19 cellular contexts compared by ENCODE assay signal in the genomic region with DNA sequence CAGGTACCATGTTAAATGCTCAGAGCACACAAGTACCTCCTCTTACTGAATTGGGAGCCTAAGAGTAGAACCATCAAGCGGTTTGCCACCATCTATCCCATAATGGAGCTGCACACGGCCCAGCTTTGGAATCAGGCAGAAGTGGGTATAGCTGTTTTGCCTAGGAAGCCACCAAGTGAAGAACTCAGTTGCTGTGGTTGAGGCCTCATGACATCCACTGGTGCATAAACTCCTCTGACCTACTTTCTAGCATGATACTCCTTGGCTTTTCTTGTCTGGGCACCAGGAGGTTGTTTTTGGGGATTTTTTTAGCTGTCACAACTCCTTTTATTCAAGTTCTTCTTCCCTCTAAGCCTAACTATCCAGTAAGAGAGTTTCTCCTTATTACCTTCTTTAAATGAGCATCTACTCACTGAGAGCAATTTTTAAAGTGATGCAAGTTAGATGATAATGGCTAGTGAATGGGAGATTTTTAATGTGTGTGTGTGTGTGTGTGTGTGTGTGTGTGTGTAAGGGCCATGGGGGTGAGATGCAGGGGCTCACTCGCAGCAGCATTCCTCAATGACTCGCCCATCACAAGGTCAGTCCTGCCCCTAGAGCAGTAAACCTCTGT.
"Had no signal": no experiment of that assay in that cellular context is flagged by ENCODE, and none has a peak within 500 bp of the region (broad histone marks: within the 10 kb centered on the region; RNA-seq: fewer than 3 reads in every experiment).

No MANE protein-coding gene starts in this region.

- H3K9me3 ChIP-seq: heart left ventricle, neutrophil, psoas muscle, right lobe of liver, stomach, thoracic aorta had no signal

- H3K27me3 ChIP-seq: dorsolateral prefrontal cortex, heart left ventricle, neutrophil, right lobe of liver, stomach had no signal

- FAIRE-seq: endometrium had no signal

- ATAC-seq: esophagus mucosa; heart left ventricle; naive thymus-derived CD4-positive, alpha-beta T cell; psoas muscle; right lobe of liver had no signal

- H3K27me3 Mint-ChIP-seq: naive thymus-derived CD4-positive, alpha-beta T cell had no signal

- H3K36me3 ChIP-seq: heart left ventricle, neutrophil, right lobe of liver, stomach, thoracic aorta had no signal

- H3K4me3 ChIP-seq: dorsolateral prefrontal cortex, heart left ventricle, psoas muscle, right lobe of liver, stomach, thoracic aorta had no signal

- H3K4me3 Mint-ChIP-seq: naive thymus-derived CD4-positive, alpha-beta T cell had no signal

- H3K27ac ChIP-seq: dorsolateral prefrontal cortex, heart left ventricle, neutrophil, psoas muscle, right lobe of liver, stomach, thoracic aorta had no signal

- DNase-seq: cortex of kidney; dorsolateral prefrontal cortex; effector CD8-positive, alpha-beta T cell; heart left ventricle; hippocampal formation; kidney glomerular epithelial cell; naive thymus-derived CD4-positive, alpha-beta T cell; psoas muscle; retina; right lobe of liver; stimulated activated CD4-positive, alpha-beta T cell treated with anti-CD3 and anti-CD28 coated beads, Interleukin-4, amount 100 ng/mL, for 1 hour; stimulated activated naive CD4-positive, alpha-beta T cell; stomach; substantia nigra; trophoblast cell had no signal

- H3K4me1 ChIP-seq: psoas muscle had no signal

- H3K36me3 Mint-ChIP-seq: naive thymus-derived CD4-positive, alpha-beta T cell had no signal
